Comparison of ENCODE assay signal across 17 cellular contexts in the genomic region with DNA sequence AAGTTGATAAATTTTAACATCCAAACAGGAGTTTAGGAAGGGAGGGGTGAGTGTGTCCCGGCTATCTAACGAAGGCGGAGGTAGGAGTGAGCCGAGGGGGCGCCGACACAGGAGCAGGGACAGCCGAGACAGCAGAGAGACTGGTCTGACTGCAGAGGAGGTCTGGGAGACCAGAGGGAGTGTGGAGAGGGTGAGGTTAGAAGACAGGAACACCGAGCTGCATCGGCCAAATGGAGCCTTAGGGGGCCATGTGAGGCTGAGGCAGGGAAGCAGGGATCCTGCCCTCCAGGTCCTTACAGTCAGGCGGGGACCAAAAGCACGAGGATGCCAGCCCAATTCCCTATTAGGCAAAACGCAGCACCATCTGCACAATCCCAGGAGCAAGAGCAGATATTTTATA.
"Had no signal": no experiment of that assay in that cellular context is flagged by ENCODE, and none has a peak within 500 bp of the region (broad histone marks: within the 10 kb centered on the region; RNA-seq: fewer than 3 reads in every experiment).

No MANE protein-coding gene starts in this region.

- H3K9me3 Mint-ChIP-seq: activated CD4-positive, alpha-beta memory T cell treated with anti-CD3 and anti-CD28 coated beads, Interleukin-2, amount 10 ng/mL, durations not matched to agents 7 days and 5 days; activated naive CD8-positive, alpha-beta T cell treated with anti-CD3 and anti-CD28 coated beads, Interleukin-2, amount 10 ng/mL, durations not matched to agents 7 days and 5 days; natural killer cell treated with Interleukin-12 subunit alpha and Interleukin-12 subunit beta and Interleukin-15 and Interleukin-18, amount 100 ng/mL, for 72 hours; stimulated activated naive B cell treated with anti-CD40 and anti-IgM and Interleukin-4, amounts not matched to agents 10 μg/mL and 1 μg/mL and 100 μg/mL, for 72 hours; T-cell had no signal

- DNase-seq: activated CD4-positive, alpha-beta memory T cell treated with anti-CD3 and anti-CD28 coated beads, Interleukin-2, amount 10 ng/mL, durations not matched to agents 7 days and 5 days; activated CD4-positive, alpha-beta T cell treated with anti-CD3 and anti-CD28 coated beads for 4 hours; activated naive CD4-positive, alpha-beta T cell; activated naive CD8-positive, alpha-beta T cell treated with anti-CD3 and anti-CD28 coated beads, Interleukin-2, amount 10 ng/mL, durations not matched to agents 7 days and 5 days; cerebellar nuclear complex; left ventricle myocardium inferior; mesendoderm; retina; SK-N-SH; stimulated activated CD4-positive, alpha-beta T cell treated with anti-CD3 and anti-CD28 coated beads, Interleukin-4, amount 100 ng/mL, for 1 hour; stimulated activated naive B cell treated with anti-CD40 and anti-IgM and Interleukin-4, amounts not matched to agents 10 μg/mL and 1 μg/mL and 100 μg/mL, for 72 hours; substantia nigra; T1000 had no signal

- ATAC-seq: esophagus mucosa; natural killer cell treated with Interleukin-12 subunit alpha and Interleukin-12 subunit beta and Interleukin-15 and Interleukin-18, amount 100 ng/mL, for 72 hours; stimulated activated naive B cell treated with anti-CD40 and anti-IgM and Interleukin-4, amounts not matched to agents 10 μg/mL and 1 μg/mL and 100 μg/mL, for 72 hours; T-cell had no signal

- H3K27ac Mint-ChIP-seq: activated CD4-positive, alpha-beta memory T cell treated with anti-CD3 and anti-CD28 coated beads, Interleukin-2, amount 10 ng/mL, durations not matched to agents 7 days and 5 days; activated naive CD8-positive, alpha-beta T cell treated with anti-CD3 and anti-CD28 coated beads, Interleukin-2, amount 10 ng/mL, durations not matched to agents 7 days and 5 days; natural killer cell treated with Interleukin-12 subunit alpha and Interleukin-12 subunit beta and Interleukin-15 and Interleukin-18, amount 100 ng/mL, for 72 hours; stimulated activated naive B cell treated with anti-CD40 and anti-IgM and Interleukin-4, amounts not matched to agents 10 μg/mL and 1 μg/mL and 100 μg/mL, for 72 hours; T-cell had no signal

- H3K36me3 Mint-ChIP-seq: activated naive CD8-positive, alpha-beta T cell treated with anti-CD3 and anti-CD28 coated beads, Interleukin-2, amount 10 ng/mL, durations not matched to agents 7 days and 5 days; natural killer cell treated with Interleukin-12 subunit alpha and Interleukin-12 subunit beta and Interleukin-15 and Interleukin-18, amount 100 ng/mL, for 72 hours had no signal

- H3K27ac ChIP-seq: hepatocyte, left ventricle myocardium inferior had no signal

- H3K4me1 Mint-ChIP-seq: activated CD4-positive, alpha-beta memory T cell treated with anti-CD3 and anti-CD28 coated beads, Interleukin-2, amount 10 ng/mL, durations not matched to agents 7 days and 5 days; activated naive CD8-positive, alpha-beta T cell treated with anti-CD3 and anti-CD28 coated beads, Interleukin-2, amount 10 ng/mL, durations not matched to agents 7 days and 5 days; stimulated activated naive B cell treated with anti-CD40 and anti-IgM and Interleukin-4, amounts not matched to agents 10 μg/mL and 1 μg/mL and 100 μg/mL, for 72 hours; T-cell had no signal

- H3K27me3 ChIP-seq: hepatocyte had no signal

- H3K27me3 Mint-ChIP-seq: activated CD4-positive, alpha-beta memory T cell treated with anti-CD3 and anti-CD28 coated beads, Interleukin-2, amount 10 ng/mL, durations not matched to agents 7 days and 5 days; activated naive CD8-positive, alpha-beta T cell treated with anti-CD3 and anti-CD28 coated beads, Interleukin-2, amount 10 ng/mL, durations not matched to agents 7 days and 5 days; natural killer cell treated with Interleukin-12 subunit alpha and Interleukin-12 subunit beta and Interleukin-15 and Interleukin-18, amount 100 ng/mL, for 72 hours; stimulated activated naive B cell treated with anti-CD40 and anti-IgM and Interleukin-4, amounts not matched to agents 10 μg/mL and 1 μg/mL and 100 μg/mL, for 72 hours; T-cell had no signal

- H3K9me3 ChIP-seq: left ventricle myocardium inferior, SK-N-SH had no signal

- H3K4me3 Mint-ChIP-seq: activated CD4-positive, alpha-beta memory T cell treated with anti-CD3 and anti-CD28 coated beads, Interleukin-2, amount 10 ng/mL, durations not matched to agents 7 days and 5 days; activated naive CD8-positive, alpha-beta T cell treated with anti-CD3 and anti-CD28 coated beads, Interleukin-2, amount 10 ng/mL, durations not matched to agents 7 days and 5 days; natural killer cell treated with Interleukin-12 subunit alpha and Interleukin-12 subunit beta and Interleukin-15 and Interleukin-18, amount 100 ng/mL, for 72 hours; stimulated activated naive B cell treated with anti-CD40 and anti-IgM and Interleukin-4, amounts not matched to agents 10 μg/mL and 1 μg/mL and 100 μg/mL, for 72 hours; T-cell had no signal

- H3K4me1 ChIP-seq: left ventricle myocardium inferior had no signal

- H2AFZ ChIP-seq: hepatocyte had no signal

- H3K9ac ChIP-seq: SK-N-SH had no signal

- H3K4me3 ChIP-seq: hepatocyte, left ventricle myocardium inferior had no signal

- H3K79me2 ChIP-seq: hepatocyte had no signal

- H3K4me2 ChIP-seq: hepatocyte, SK-N-SH had no signal
